ENCODE assay signal across 8 cellular contexts in the genomic region with DNA sequence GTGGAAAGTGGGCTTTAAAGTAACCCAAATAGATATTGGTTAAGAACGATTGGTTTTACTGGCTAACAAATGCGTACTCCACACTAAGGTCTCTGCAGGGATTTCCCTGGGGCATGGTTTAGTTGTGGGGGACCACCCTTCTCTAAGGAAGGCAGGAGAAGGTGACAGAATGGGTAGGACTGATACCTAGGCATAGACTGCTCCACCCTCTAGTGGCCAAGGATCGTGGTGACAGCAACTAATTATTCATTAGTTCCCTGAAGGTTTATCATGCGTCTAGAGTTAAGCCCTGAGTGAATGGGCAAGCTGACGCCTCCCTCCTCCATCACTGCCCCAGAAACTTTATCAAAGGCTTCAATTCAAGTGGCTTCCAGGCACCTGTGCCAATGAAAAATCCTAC. TPM values are rescaled to one million over a fixed set of nuclear protein-coding genes. Genes with fewer than 3 reads are reported as not detected.
DNase-seq lines count a peak whose midpoint lies in the region; ATAC-seq, FAIRE-seq and TF ChIP-seq lines count a peak whose summit lies in the region.

No MANE protein-coding gene starts in this region.

- no peak overlapping the region for H2BK15ac ChIP-seq in H9 (ENCODE audit: low read depth, low read length)

- H3K79me2 ChIP-seq in H9 (ENCODE audit: insufficient read depth, low read length): no peaks in the 10 kb centered on the region

- no peak overlapping the region for H2BK20ac ChIP-seq in H9 (ENCODE audit: low read depth, low read length, poor library complexity, severe bottlenecking)

- DNase-seq in COR-L47 (lab: John Stamatoyannopoulos, UW) (peak; percentile 50), H9 (peak; percentile 59), RCC 7860 (ENCODE audit: low spot score) (peak; percentile 8), foreskin keratinocyte (no peak), cerebellar nuclear complex (lab: John Stamatoyannopoulos, UW) (no peak)
- DNase-seq in activated CD8-positive, alpha-beta memory T cell treated with anti-CD3 and anti-CD28 coated beads for 24 hours: no peak

- no peak overlapping the region for H3T11ph ChIP-seq in H9 (ENCODE audit: low read length)

- H3K4me1 ChIP-seq in H9 (ENCODE audit: insufficient read depth, low read length): no peaks in the 10 kb centered on the region
- no peaks in the 10 kb centered on the region for H3K4me1 ChIP-seq in foreskin keratinocyte

- ATAC-seq in foreskin keratinocyte: peak; percentile 28
- ATAC-seq in GM18861 (IDR thresholded peaks at IDR 0.05; ENCODE audit: unreplicated experiment): no peak
- no peak for ATAC-seq in HG03135 (IDR thresholded peaks at IDR 0.05; ENCODE audit: unreplicated experiment)

- no peaks in the 10 kb centered on the region for H3K79me1 ChIP-seq in H9 (ENCODE audit: insufficient read depth, low read depth, low read length, poor library complexity, severe bottlenecking)

- H2AFZ ChIP-seq in H9 (ENCODE audit: low read length): no peak overlapping the region

- H3K14ac ChIP-seq in H9 (ENCODE audit: insufficient read depth, low read length): no peak overlapping the region

- H3K4me2 ChIP-seq in H9 (ENCODE audit: insufficient read depth, insufficient read length, low read length): no peak overlapping the region

- no CpG with 5 or more reads among the region's 5 CpGs for WGBS in H9 (ENCODE audit: extremely low coverage, insufficient read length, low lambda C conversion rate)

- no peak overlapping the region for H3K23ac ChIP-seq in H9 (ENCODE audit: insufficient read length, low read depth, low read length)

- no peak overlapping the region for H3K9ac ChIP-seq in H9 (ENCODE audit: extremely low read depth, insufficient read length, low read length)

- H4K5ac ChIP-seq in H9 (ENCODE audit: insufficient read length, low read depth, low read length): no peak overlapping the region

- no peak overlapping the region for H3K4me3 Mint-ChIP-seq in H9

- H3K27ac ChIP-seq in H9 (ENCODE audit: insufficient read length, low read depth, low read length): no peak overlapping the region
- no peak overlapping the region for H3K27ac ChIP-seq in foreskin keratinocyte

- H4K91ac ChIP-seq in H9 (ENCODE audit: insufficient read length, low read depth, low read length): no peak overlapping the region

- no peak overlapping the region for H3K18ac ChIP-seq in H9 (ENCODE audit: insufficient read length, low read depth, low read length)

- H3K27me3 ChIP-seq in H9 (ENCODE audit: insufficient read depth, low read length) (peaks cover 5% of the 10 kb centered on the region; the same call in 1 of the 2 replicates), foreskin keratinocyte (peaks cover 29% of the 10 kb centered on the region)

- H3K36me3 Mint-ChIP-seq in H9 (ENCODE audit: insufficient read depth in 1 of 3, low read depth in 3 of 3): no peaks in the 10 kb centered on the region; a peak in 1 of 7 replicates

- H4K8ac ChIP-seq in H9 (replicated peaks; ENCODE audit: insufficient read length, low read depth, low read length): no peak overlapping the region

- H3K27ac Mint-ChIP-seq in H9: no peak overlapping the region

- peaks cover 39% of the 10 kb centered on the region for H3K27me3 Mint-ChIP-seq in H9 (ENCODE audit: low read depth)

- no peak overlapping the region for H3K4ac ChIP-seq in H9 (ENCODE audit: low read depth, low read length)

- no peaks in the 10 kb centered on the region for H4K20me1 ChIP-seq in H9 (ENCODE audit: control insufficient read depth, insufficient read depth, insufficient read length)

- no peak overlapping the region for H3K56ac ChIP-seq in H9 (ENCODE audit: insufficient read length, low read depth, low read length)

- no peak overlapping the region for H2BK120ac ChIP-seq in H9 (ENCODE audit: low read depth, low read length, poor library complexity, severe bottlenecking)

- H2AK5ac ChIP-seq in H9 (ENCODE audit: insufficient read length, low read length): no peak overlapping the region

- H3K4me1 Mint-ChIP-seq in H9: peaks cover 6 to 10% of the 10 kb centered on the region in 2 experiments

- no peak overlapping the region for H2BK12ac ChIP-seq in H9 (ENCODE audit: insufficient read length, low read depth, low read length)

- H2BK5ac ChIP-seq in H9 (ENCODE audit: insufficient read length, low read length): no peak overlapping the region

- no peaks in the 10 kb centered on the region for H3K9me3 ChIP-seq in H9 (ENCODE audit: control insufficient read depth, low read depth, low read length)

- no peak for FAIRE-seq in RCC 7860 (lab: Jason Lieb, UNC)

- peak; percentile 75 for TF ChIP-seq CTCF in H9 (conservative IDR thresholded peaks at IDR 0.05)
- peak; percentile 61 for TF ChIP-seq CTCF in foreskin keratinocyte (conservative IDR thresholded peaks at IDR 0.05)

- H3K23me2 ChIP-seq in H9 (ENCODE audit: insufficient read length, low read depth, low read length, poor library complexity, severe bottlenecking): no peaks in the 10 kb centered on the region

- H3K9me3 Mint-ChIP-seq in H9: no peaks in the 10 kb centered on the region

RNA-seq across cellular contexts. Expression of gene FAM181A, which starts 9.1 kb away (rescaled TPM):
- not detected in 2 replicates for total RNA-seq in H9 (2021)
- not detected in 2 replicates for total RNA-seq in foreskin keratinocyte
- polyA plus RNA-seq in foreskin keratinocyte: not detected in 2 replicates

RNA-seq across cellular contexts. Expression of gene ASB2, which starts 40.1 kb away (rescaled TPM):
- 0.35 and 1.3 TPM in 2 replicates for total RNA-seq in H9 (2021)
- total RNA-seq in foreskin keratinocyte: not detected in 2 replicates
- polyA plus RNA-seq in foreskin keratinocyte: 0.03 TPM in 1 of 2 replicates, not detected in the other

Comparison
In these comparisons a context has a peak if more than half of its experiments do, and no peak if none do; other contexts are left out.
1. DNase-seq: peak in COR-L47 (single experiment), H9 (single experiment) and RCC 7860 (single experiment); none in foreskin keratinocyte (0 of 2), activated CD8-positive, alpha-beta memory T cell treated with anti-CD3 and anti-CD28 coated beads for 24 hours (single experiment) and cerebellar nuclear complex (0 of 2).